In the genomic region with DNA sequence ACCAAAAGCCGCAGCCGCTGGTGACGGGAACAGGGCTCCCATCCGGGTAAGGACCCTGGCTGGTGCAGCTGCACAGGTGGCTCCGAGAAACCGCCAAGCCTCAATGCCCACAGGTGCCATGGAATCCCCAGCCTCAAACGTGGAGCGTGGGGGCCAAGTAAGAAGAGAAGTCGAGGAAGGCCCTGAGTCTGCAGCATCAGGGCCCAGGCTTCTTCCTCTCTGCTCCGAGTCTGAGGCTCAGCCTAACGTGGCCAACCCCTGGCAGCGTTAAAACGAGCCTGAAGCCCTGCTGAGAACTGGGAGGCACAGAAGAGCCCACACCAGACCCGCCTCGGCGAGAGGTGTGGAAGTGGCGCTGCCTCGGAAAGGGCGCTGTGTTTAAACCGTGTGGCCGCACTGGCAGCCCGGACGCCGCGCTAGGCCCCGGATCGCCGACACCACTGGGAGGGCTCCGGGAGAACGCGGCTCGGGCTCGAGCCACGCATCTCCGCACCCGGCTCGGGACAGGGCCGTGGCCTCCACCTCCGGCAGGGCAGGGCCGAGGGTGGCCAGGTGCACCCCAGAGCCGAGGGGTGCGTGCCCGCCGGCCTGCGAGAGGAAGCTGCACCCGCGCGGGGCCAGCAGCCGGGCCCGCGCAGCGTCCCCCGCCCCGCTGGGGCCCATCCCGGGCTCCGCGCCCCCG, we compare ENCODE assay signal across 8 cellular contexts. TPM values are rescaled to one million over a fixed set of nuclear protein-coding genes. Genes with fewer than 3 reads are reported as not detected.
DNase-seq lines count a peak whose midpoint lies in the region; ATAC-seq and TF ChIP-seq lines count a peak whose summit lies in the region.

No MANE protein-coding gene starts in this region.

- 10% methylated on average over 30 of the region's 58 CpGs for WGBS in prostate gland

- intact Hi-C loops in prostate gland (cut with DNase I): no loop called here

- H3K4me1 ChIP-seq in prostate gland (replicated peaks): peaks cover 12% of the 10 kb centered on the region

- H3K9me3 ChIP-seq in prostate gland: no peaks in the 10 kb centered on the region

- H3K36me3 ChIP-seq in prostate gland: peaks cover 0 to 11% of the 10 kb centered on the region in 2 donors

- no peak for TF ChIP-seq CTCF in VCaP (conservative IDR thresholded peaks at IDR 0.05)
- no peak for TF ChIP-seq CTCF in fibroblast of villous mesenchyme (IDR thresholded peaks at IDR 0.05; ENCODE audit: insufficient read depth, low read depth, low read length)
- no peak for TF ChIP-seq CTCF in prostate gland (IDR thresholded peaks at IDR 0.05)

- no peaks in the 10 kb centered on the region for H3K27me3 ChIP-seq in prostate gland (replicated peaks; ENCODE audit: insufficient read depth)

- ATAC-seq in HG03025 (IDR thresholded peaks at IDR 0.05; ENCODE audit: low FRiP score, unreplicated experiment): peak; percentile 18

- H3K27ac ChIP-seq in VCaP: peak overlapping the region; percentile 91
- peak overlapping the region in 1 of 2 donors; percentile 39 for H3K27ac ChIP-seq in prostate gland

- DNase-seq in stimulated activated CD4-positive, alpha-beta T cell treated with anti-CD3 and anti-CD28 coated beads, Interleukin-15, amount 100 ng/mL, for 24 hours: peak; percentile 32
- DNase-seq in stimulated activated CD4-positive, alpha-beta T cell treated with anti-CD3 and anti-CD28 coated beads, Interleukin-2, amount 100 ng/mL, for 24 hours: no peak
- peak; percentile 22 for DNase-seq in fibroblast of villous mesenchyme (ENCODE audit: low read depth)
- DNase-seq in prostate gland (ENCODE audit: low spot score): no peak
- DNase-seq in NCI-H2081 treated with DMSO at 0.1 percent for 48 hours (lab: John Stamatoyannopoulos, UW): no peak
- DNase-seq in stimulated activated naive CD4-positive, alpha-beta T cell treated with Interleukin-2 at 50 U/mL for 16 hours (lab: John Stamatoyannopoulos, UW): no peak

- H3K4me3 ChIP-seq in fibroblast of villous mesenchyme (ENCODE audit: low read depth, low read length) (peak overlapping the region; percentile 70), prostate gland (peak overlapping the region; percentile 61 to 73)

- no peak for TF ChIP-seq POLR2A in prostate gland (IDR thresholded peaks at IDR 0.05)

RNA-seq across cellular contexts. Expression of gene ZMYND19, which starts 0.7 kb away (rescaled TPM):
- total RNA-seq in fibroblast of villous mesenchyme: 18.0 and 18.6 TPM in 2 replicates
- total RNA-seq in prostate gland: 10 to 100 TPM; 20.8 to 34.8 TPM

RNA-seq across cellular contexts. Expression of gene DPH7, which starts 10.9 kb away (rescaled TPM):
- total RNA-seq in fibroblast of villous mesenchyme: 22.0 and 22.5 TPM in 2 replicates
- 10 to 100 TPM; 34.3 to 62.4 TPM for total RNA-seq in prostate gland

RNA-seq across cellular contexts. Expression of gene ARRDC1, which starts 15.9 kb away (rescaled TPM):
- total RNA-seq in fibroblast of villous mesenchyme: 12.5 and 15.1 TPM in 2 replicates
- total RNA-seq in prostate gland: 100 to 1,000 TPM; 123 to 126 TPM

RNA-seq across cellular contexts. Expression of gene EHMT1, which starts 29.2 kb away (rescaled TPM):
- 41.9 and 43.6 TPM in 2 replicates for total RNA-seq in fibroblast of villous mesenchyme
- 100 to 1,000 TPM in 1 of 2 donors, 10 to 100 TPM in 1; 81.3 to 149 TPM for total RNA-seq in prostate gland

RNA-seq across cellular contexts. Expression of gene MRPL41, which starts 37.9 kb away (rescaled TPM):
- 41.5 and 58.0 TPM in 2 replicates for total RNA-seq in fibroblast of villous mesenchyme
- total RNA-seq in prostate gland: 100 to 1,000 TPM in 1 of 2 donors, 10 to 100 TPM in 1; 75.8 to 133 TPM

Comparison
In these comparisons a context has a peak if more than half of its experiments do, and no peak if none do; other contexts are left out.
1. DNase-seq: peak in stimulated activated CD4-positive, alpha-beta T cell treated with anti-CD3 and anti-CD28 coated beads, Interleukin-15, amount 100 ng/mL, for 24 hours (single experiment) and fibroblast of villous mesenchyme (single experiment); none in stimulated activated CD4-positive, alpha-beta T cell treated with anti-CD3 and anti-CD28 coated beads, Interleukin-2, amount 100 ng/mL, for 24 hours (0 of 2), prostate gland (single experiment), NCI-H2081 treated with DMSO at 0.1 percent for 48 hours (single experiment) and stimulated activated naive CD4-positive, alpha-beta T cell treated with Interleukin-2 at 50 U/mL for 16 hours (single experiment).